30 cellular contexts compared by ENCODE assay signal in the genomic region with DNA sequence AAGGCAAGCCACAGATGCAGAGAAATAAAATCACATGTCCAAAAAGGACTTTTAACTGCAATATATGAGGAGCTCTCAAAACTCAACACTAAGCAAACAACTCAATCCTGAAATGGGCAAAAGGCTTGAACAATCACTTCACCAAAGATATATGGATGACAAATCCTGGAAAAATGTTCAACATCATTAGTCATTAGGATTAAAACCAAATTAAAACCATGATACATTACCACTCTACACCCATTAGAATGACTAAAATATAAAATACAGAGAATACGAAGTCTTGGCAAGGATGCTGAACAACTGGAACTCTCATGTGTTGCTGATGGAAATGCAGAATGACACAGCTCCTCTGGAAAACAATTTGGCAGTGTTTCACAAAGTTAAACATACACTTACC.
A peak's percentile ranks its signal among the peaks of the same experiment; 100 is the strongest.
DNase-seq lines count a peak whose midpoint lies in the region; ATAC-seq and TF ChIP-seq lines count a peak whose summit lies in the region.
"Had no signal": no experiment of that assay in that cellular context is flagged by ENCODE, and none has a peak within 500 bp of the region (broad histone marks: within the 10 kb centered on the region; RNA-seq: fewer than 3 reads in every experiment).

No MANE protein-coding gene starts in this region.

- H3K27me3 Mint-ChIP-seq in immature natural killer cell (ENCODE audit: low read depth in 3 of 3): no peaks in the 10 kb centered on the region
- no peaks in the 10 kb centered on the region for H3K27me3 Mint-ChIP-seq in activated T-helper 1 cell treated with anti-CD3 and anti-CD28 coated beads, Interleukin-12 subunit alpha, Interleukin-12 subunit beta, Interleukin-2, Interleukin-4 antibody, amounts not matched to agents 30 ng/mL and 10 ng/mL and 1 ng/mL, durations not matched to agents 14 hours and 24 hours and 36 hours (ENCODE audit: insufficient read depth)
- H3K27me3 Mint-ChIP-seq: activated B cell treated with CpG ODN at 0.5 μM for 24 hours; activated naive CD4-positive, alpha-beta T cell treated with anti-CD3 and anti-CD28 coated beads, Interleukin-2, amount 10 ng/mL, durations not matched to agents 7 days and 5 days; progenitor cell of endocrine pancreas had no signal

- no peaks in the 10 kb centered on the region for H3K4me1 Mint-ChIP-seq in immature natural killer cell
- no peaks in the 10 kb centered on the region for H3K4me1 Mint-ChIP-seq in activated T-helper 1 cell treated with anti-CD3 and anti-CD28 coated beads, Interleukin-12 subunit alpha, Interleukin-12 subunit beta, Interleukin-2, Interleukin-4 antibody, amounts not matched to agents 30 ng/mL and 10 ng/mL and 1 ng/mL, durations not matched to agents 14 hours and 24 hours and 36 hours (ENCODE audit: low read depth)
- H3K4me1 Mint-ChIP-seq: activated B cell treated with CpG ODN at 0.5 μM for 24 hours; activated naive CD4-positive, alpha-beta T cell treated with anti-CD3 and anti-CD28 coated beads, Interleukin-2, amount 10 ng/mL, durations not matched to agents 7 days and 5 days; H9 had no signal

- H3K4me1 ChIP-seq in RWPE2 (ENCODE audit: insufficient read depth, poor library complexity, severe bottlenecking): peaks cover 7% of the 10 kb centered on the region
- H3K4me1 ChIP-seq: breast epithelium, colonic mucosa had no signal

- intact Hi-C loops in activated T-helper 1 cell treated with anti-CD3 and anti-CD28 coated beads, Interleukin-12 subunit alpha, Interleukin-12 subunit beta, Interleukin-2, Interleukin-4 antibody, amounts not matched to agents 30 ng/mL and 10 ng/mL and 1 ng/mL, durations not matched to agents 14 hours and 24 hours and 36 hours (cut with micrococcal nuclease): no loop called here

- peaks cover 2% of the 10 kb centered on the region for H3K9me3 ChIP-seq in RWPE2 (ENCODE audit: severe bottlenecking)
- H3K9me3 ChIP-seq: breast epithelium, colonic mucosa, gastroesophageal sphincter, neutrophil, thoracic aorta, vagina had no signal

- H3K9me3 Mint-ChIP-seq in immature natural killer cell: peaks cover 0 to 4% (median 0%) of the 10 kb centered on the region in 6 donors
- H3K9me3 Mint-ChIP-seq in activated T-helper 1 cell treated with anti-CD3 and anti-CD28 coated beads, Interleukin-12 subunit alpha, Interleukin-12 subunit beta, Interleukin-2, Interleukin-4 antibody, amounts not matched to agents 30 ng/mL and 10 ng/mL and 1 ng/mL, durations not matched to agents 14 hours and 24 hours and 36 hours: no peaks in the 10 kb centered on the region
- H3K9me3 Mint-ChIP-seq: activated B cell treated with CpG ODN at 0.5 μM for 24 hours; activated naive CD4-positive, alpha-beta T cell treated with anti-CD3 and anti-CD28 coated beads, Interleukin-2, amount 10 ng/mL, durations not matched to agents 7 days and 5 days; naive B cell had no signal

- H3K36me3 ChIP-seq in RWPE2 (ENCODE audit: low read depth): no peaks in the 10 kb centered on the region; the same call in 1 of the 2 replicates
- H3K36me3 ChIP-seq: breast epithelium, colonic mucosa, gastroesophageal sphincter, neutrophil, thoracic aorta, vagina had no signal

- TF ChIP-seq CTCF in RWPE2 (IDR thresholded peaks at IDR 0.05; ENCODE audit: poor library complexity, severe bottlenecking): no peak
- TF ChIP-seq CTCF in foreskin fibroblast (IDR thresholded peaks at IDR 0.05; ENCODE audit: low read depth, low read length): no peak

- no peak overlapping the region for H3K27ac Mint-ChIP-seq in immature natural killer cell
- no peak overlapping the region for H3K27ac Mint-ChIP-seq in activated T-helper 1 cell treated with anti-CD3 and anti-CD28 coated beads, Interleukin-12 subunit alpha, Interleukin-12 subunit beta, Interleukin-2, Interleukin-4 antibody, amounts not matched to agents 30 ng/mL and 10 ng/mL and 1 ng/mL, durations not matched to agents 14 hours and 24 hours and 36 hours
- H3K27ac Mint-ChIP-seq: activated B cell treated with CpG ODN at 0.5 μM for 24 hours; activated naive CD4-positive, alpha-beta T cell treated with anti-CD3 and anti-CD28 coated beads, Interleukin-2, amount 10 ng/mL, durations not matched to agents 7 days and 5 days; CD14-positive monocyte; H9; progenitor cell of endocrine pancreas had no signal

- peak; percentile 50 for DNase-seq in EH (ENCODE audit: low read depth)
- peak; percentile 50 for DNase-seq in HCEC 1CT
- DNase-seq in RWPE2 (ENCODE audit: low spot score): no peak
- DNase-seq in foreskin fibroblast: peak; percentile 39 to 62
- DNase-seq in globus pallidus (ENCODE audit: low spot score): no peak
- DNase-seq in immature natural killer cell: no peak
- no peak for DNase-seq in activated T-helper 1 cell treated with anti-CD3 and anti-CD28 coated beads, Interleukin-12 subunit alpha, Interleukin-12 subunit beta, Interleukin-2, Interleukin-4 antibody, amounts not matched to agents 30 ng/mL and 10 ng/mL and 1 ng/mL, durations not matched to agents 14 hours and 24 hours and 36 hours (ENCODE audit: low spot score)
- DNase-seq: activated B cell treated with CpG ODN at 0.5 μM for 24 hours; activated naive CD4-positive, alpha-beta T cell treated with anti-CD3 and anti-CD28 coated beads, Interleukin-2, amount 10 ng/mL, durations not matched to agents 7 days and 5 days; colonic mucosa; effector CD8-positive, alpha-beta T cell; GDM1; H9; hippocampal formation; KG1; naive B cell; NCI-H1436; NCI-H510A treated with DMSO at 0.1 percent for 48 hours; PC-9; stimulated activated CD4-positive, alpha-beta T cell treated with anti-CD3 and anti-CD28 coated beads, Interleukin-15, amount 100 ng/mL, for 24 hours; stimulated activated naive CD4-positive, alpha-beta T cell treated with Interleukin-2 at 50 U/mL for 16 hours had no signal

- H3K4me3 ChIP-seq in RWPE2 (ENCODE audit: severe bottlenecking) (no peak overlapping the region), foreskin fibroblast (ENCODE audit: low read depth in 1 of 2, low read length in 2 of 2) (no peak overlapping the region)
- H3K4me3 ChIP-seq: breast epithelium, colonic mucosa, gastroesophageal sphincter, PC-9, thoracic aorta, vagina had no signal

- no peak overlapping the region for H3K4me3 Mint-ChIP-seq in immature natural killer cell
- H3K4me3 Mint-ChIP-seq in activated T-helper 1 cell treated with anti-CD3 and anti-CD28 coated beads, Interleukin-12 subunit alpha, Interleukin-12 subunit beta, Interleukin-2, Interleukin-4 antibody, amounts not matched to agents 30 ng/mL and 10 ng/mL and 1 ng/mL, durations not matched to agents 14 hours and 24 hours and 36 hours: no peak overlapping the region
- H3K4me3 Mint-ChIP-seq: activated B cell treated with CpG ODN at 0.5 μM for 24 hours; activated naive CD4-positive, alpha-beta T cell treated with anti-CD3 and anti-CD28 coated beads, Interleukin-2, amount 10 ng/mL, durations not matched to agents 7 days and 5 days; CD14-positive monocyte; H9; naive B cell had no signal

- peak overlapping the region; percentile 36 for H3K27ac ChIP-seq in RWPE2 (ENCODE audit: poor library complexity, severe bottlenecking)
- H3K27ac ChIP-seq: breast epithelium, colonic mucosa, gastroesophageal sphincter, neutrophil, PC-9, thoracic aorta, vagina had no signal

- no peaks in the 10 kb centered on the region for H3K36me3 Mint-ChIP-seq in immature natural killer cell
- no peaks in the 10 kb centered on the region for H3K36me3 Mint-ChIP-seq in activated T-helper 1 cell treated with anti-CD3 and anti-CD28 coated beads, Interleukin-12 subunit alpha, Interleukin-12 subunit beta, Interleukin-2, Interleukin-4 antibody, amounts not matched to agents 30 ng/mL and 10 ng/mL and 1 ng/mL, durations not matched to agents 14 hours and 24 hours and 36 hours (ENCODE audit: low read depth)
- H3K36me3 Mint-ChIP-seq: activated naive CD4-positive, alpha-beta T cell treated with anti-CD3 and anti-CD28 coated beads, Interleukin-2, amount 10 ng/mL, durations not matched to agents 7 days and 5 days; CD14-positive monocyte; naive B cell had no signal

- H3K27me3 ChIP-seq in RWPE2 (ENCODE audit: insufficient read depth, poor library complexity, severe bottlenecking): no peaks in the 10 kb centered on the region
- H3K27me3 ChIP-seq: breast epithelium, colonic mucosa, gastroesophageal sphincter, neutrophil, vagina had no signal

- ATAC-seq in RWPE2 (ENCODE audit: low read depth): peak; percentile 52; the same call in 2 of the 3 replicates
- ATAC-seq in GM18867 (IDR thresholded peaks at IDR 0.05; ENCODE audit: unreplicated experiment): no peak
- ATAC-seq: gastroesophageal sphincter, left lobe of liver had no signal

Comparison
In these comparisons a context has a peak if more than half of its experiments do, and no peak if none do; other contexts are left out.
1. DNase-seq: peak in EH (single experiment), HCEC 1CT (single experiment) and foreskin fibroblast (2 of 2); none in RWPE2 (single experiment), globus pallidus (single experiment), immature natural killer cell (0 of 3) and activated T-helper 1 cell treated with anti-CD3 and anti-CD28 coated beads, Interleukin-12 subunit alpha, Interleukin-12 subunit beta, Interleukin-2, Interleukin-4 antibody, amounts not matched to agents 30 ng/mL and 10 ng/mL and 1 ng/mL, durations not matched to agents 14 hours and 24 hours and 36 hours (single experiment).